In the genomic region with DNA sequence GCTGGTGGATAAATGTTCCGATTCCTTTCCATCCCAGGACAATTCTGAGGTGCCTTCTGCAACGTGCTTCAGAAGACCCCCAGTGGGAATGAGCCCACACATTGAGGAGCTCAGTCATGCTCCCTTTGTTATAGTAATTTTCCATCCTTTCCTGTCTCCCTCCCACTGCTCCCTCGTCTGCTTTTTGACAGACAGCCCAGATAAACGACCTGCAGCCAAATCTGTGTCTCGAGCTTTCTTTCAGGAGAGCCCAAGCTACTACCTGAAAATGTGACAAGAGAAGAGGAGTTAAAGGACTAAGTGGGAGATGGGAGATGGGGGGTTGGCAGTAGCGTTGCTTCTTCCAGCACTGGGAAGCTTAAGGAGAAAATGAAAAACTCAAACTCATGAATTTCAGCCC, we compare ENCODE assay signal across 21 cellular contexts.
"Had no signal": no experiment of that assay in that cellular context is flagged by ENCODE, and none has a peak within 500 bp of the region (broad histone marks: within the 10 kb centered on the region; RNA-seq: fewer than 3 reads in every experiment).

No MANE protein-coding gene starts in this region.

- H3K4me3 ChIP-seq: colonic mucosa, mucosa of descending colon, smooth muscle cell, suprapubic skin, transverse colon, uterus had no signal

- FAIRE-seq: endometrium, frontal cortex had no signal

- DNase-seq: activated B cell treated with CpG ODN at 0.5 μM for 24 hours; activated CD4-positive, alpha-beta memory T cell treated with anti-CD3 and anti-CD28 coated beads for 36 hours; activated CD4-positive, alpha-beta T cell treated with anti-CD3 and anti-CD28 coated beads for 4 hours; activated naive CD4-positive, alpha-beta T cell treated with anti-CD3 and anti-CD28 coated beads for 36 hours; activated T-cell treated with anti-CD3 and anti-CD28 coated beads, Interleukin-2, amount 50 U/mL, for 1 hour; erythroblast; kidney glomerular epithelial cell; left ventricle myocardium superior; naive B cell; stimulated activated CD4-positive, alpha-beta T cell treated with anti-CD3 and anti-CD28 coated beads, Interleukin-4, amount 100 ng/mL, for 1 hour; stimulated activated naive CD8-positive, alpha-beta T cell treated with anti-CD3 and anti-CD28 coated beads, Interleukin-15, amount 100 ng/mL, for 72 hours; uterus had no signal

- H3K36me3 ChIP-seq: colonic mucosa, suprapubic skin, transverse colon, uterus had no signal

- H3K27me3 ChIP-seq: colonic mucosa, transverse colon, uterus had no signal

- ATAC-seq: activated CD8-positive, alpha-beta memory T cell treated with anti-CD3 and anti-CD28 coated beads, Interleukin-2, amount 10 ng/mL, durations not matched to agents 7 days and 5 days; left ventricle myocardium superior; sciatic nerve; stimulated activated naive CD8-positive, alpha-beta T cell treated with anti-CD3 and anti-CD28 coated beads, Interleukin-15, amount 100 ng/mL, for 72 hours had no signal

- H3K27ac ChIP-seq: colonic mucosa, suprapubic skin, transverse colon, uterus had no signal

- H3K9me3 ChIP-seq: colonic mucosa, mucosa of descending colon, suprapubic skin, transverse colon, uterus had no signal

- H3K4me1 ChIP-seq: colonic mucosa, uterus had no signal
